ENCODE assay signal across 13 cellular contexts in the genomic region with DNA sequence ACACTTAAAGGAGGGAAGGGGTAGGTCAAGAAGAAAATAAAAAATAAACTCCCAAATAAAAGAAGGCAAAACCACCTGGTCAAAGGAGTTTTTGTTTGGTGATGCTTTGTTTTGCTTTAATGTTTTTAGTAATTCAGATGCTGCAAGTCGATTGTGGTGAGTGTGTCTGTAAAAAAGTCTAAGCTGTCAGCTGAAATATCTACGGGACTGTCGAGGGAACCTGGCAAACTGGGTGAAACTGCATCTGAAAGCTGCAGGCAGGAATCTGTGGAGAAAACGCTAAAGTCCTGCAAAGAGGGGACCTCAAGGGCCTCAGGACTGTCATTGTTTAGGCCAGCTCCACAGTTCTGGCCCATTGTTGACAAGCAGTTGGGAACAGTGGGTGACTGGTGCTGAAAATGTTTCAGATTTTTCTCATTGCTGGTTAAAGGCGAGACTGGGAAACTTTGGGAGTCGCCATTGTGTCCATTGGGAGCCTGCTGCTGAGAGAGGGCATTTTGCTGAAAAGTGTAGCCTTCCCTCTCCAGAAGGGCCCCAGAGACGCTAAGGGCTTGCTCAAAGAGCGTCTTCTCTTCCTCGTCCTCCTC. TPM values are rescaled to one million over a fixed set of nuclear protein-coding genes. Genes with fewer than 3 reads are reported as not detected.
A peak's percentile ranks its signal among the peaks of the same experiment; 100 is the strongest.
DNase-seq lines count a peak whose midpoint lies in the region; ATAC-seq and TF ChIP-seq lines count a peak whose summit lies in the region.
"Had no signal": no experiment of that assay in that cellular context is flagged by ENCODE, and none has a peak within 500 bp of the region (broad histone marks: within the 10 kb centered on the region; RNA-seq: fewer than 3 reads in every experiment).

No MANE protein-coding gene starts in this region.

- WGBS in neuronal stem cell (ENCODE audit: extremely low coverage in 2 of 2, insufficient read length in 2 of 2, insufficient replicate concordance in 1 of 2), 2 donors: no CpG with 5 or more reads among the region's 9 CpGs

- H3K14ac ChIP-seq in neuronal stem cell (ENCODE audit: low read length): no peak overlapping the region

- no peak for TF ChIP-seq CTCF in Loucy (conservative IDR thresholded peaks at IDR 0.05; ENCODE audit: low read length)
- TF ChIP-seq CTCF in coronary artery (IDR thresholded peaks at IDR 0.05): no peak
- TF ChIP-seq CTCF in left lung (IDR thresholded peaks at IDR 0.05): no peak

- H3K27ac ChIP-seq in coronary artery: peak overlapping the region in 1 of 2 donors; percentile 57
- H3K27ac ChIP-seq in left lung: peak overlapping the region; percentile 70 to 90
- H3K27ac ChIP-seq in stomach smooth muscle (ENCODE audit: low read length): peak overlapping the region; percentile 97
- no peak overlapping the region for H3K27ac ChIP-seq in neuronal stem cell (replicated peaks; ENCODE audit: low read length)
- H3K27ac ChIP-seq: GM23248 had no signal

- H3K9ac ChIP-seq in Loucy (ENCODE audit: low read depth, low read length, poor library complexity, severe bottlenecking) (peak overlapping the region; percentile 87), stomach smooth muscle (ENCODE audit: low read length in 2 of 2) (peak overlapping the region; percentile 90 to 92), neuronal stem cell (ENCODE audit: low read depth, low read length, poor library complexity) (no peak overlapping the region)
- H3K9ac ChIP-seq: GM23248 had no signal

- peak overlapping the region; percentile 88 for H3K4me3 ChIP-seq in Loucy (ENCODE audit: low read length, poor library complexity, severe bottlenecking)
- peak overlapping the region; percentile 56 for H3K4me3 ChIP-seq in coronary artery
- H3K4me3 ChIP-seq in left lung: peak overlapping the region; percentile 24 to 33
- H3K4me3 ChIP-seq in stomach smooth muscle (ENCODE audit: low read length in 2 of 2): peak overlapping the region; percentile 96 to 97
- H3K4me3 ChIP-seq in neuronal stem cell (ENCODE audit: low read length in 2 of 2): no peak overlapping the region
- H3K4me3 ChIP-seq: GM23248 had no signal

- intact Hi-C loops in left lung (cut with DNase I): no loop called here

- no peaks in the 10 kb centered on the region for H3K9me2 ChIP-seq in Loucy (replicated peaks; ENCODE audit: low read depth, low read length)

- DNase-seq in coronary artery (ENCODE audit: low spot score) (no peak), left lung (no peak), NCI-H1048 (lab: John Stamatoyannopoulos, UW) (no peak), neuronal stem cell (ENCODE audit: low spot score) (no peak)
- DNase-seq: CD4-positive, CD25-positive, alpha-beta regulatory T cell; GM23248; NCI-H2107 had no signal

- H3K79me1 ChIP-seq in neuronal stem cell (ENCODE audit: low read depth, low read length): no peaks in the 10 kb centered on the region

- H2BK120ac ChIP-seq in neuronal stem cell (ENCODE audit: low read depth, low read length): no peak overlapping the region

- no peak overlapping the region for H2BK5ac ChIP-seq in neuronal stem cell (ENCODE audit: low read length)

- H3K27me3 ChIP-seq in Loucy (ENCODE audit: insufficient read depth, low read length, poor library complexity, severe bottlenecking) (no peaks in the 10 kb centered on the region), left lung (peaks cover 23 to 100% of the 10 kb centered on the region in 2 donors), stomach smooth muscle (ENCODE audit: control insufficient read depth in 1 of 2, insufficient read depth in 2 of 2, low read length in 2 of 2) (no peaks in the 10 kb centered on the region), neuronal stem cell (ENCODE audit: control insufficient read depth in 3 of 3, insufficient read depth in 3 of 3, low read depth in 1 of 3, low read length in 3 of 3) (peaks cover 73 to 100% (median 93%) of the 10 kb centered on the region in 3 experiments)

- H2AFZ ChIP-seq in Loucy (ENCODE audit: low read length): no peak overlapping the region
- H2AFZ ChIP-seq in neuronal stem cell (ENCODE audit: low read length): no peak overlapping the region
- H2AFZ ChIP-seq: GM23248 had no signal

- H3K36me3 ChIP-seq in Loucy (ENCODE audit: insufficient read depth, low read length) (peaks cover 10% of the 10 kb centered on the region; the same call in 1 of the 2 replicates), left lung (peaks cover 0 to 6% of the 10 kb centered on the region in 2 donors), stomach smooth muscle (ENCODE audit: control insufficient read depth in 2 of 2, insufficient read depth in 2 of 2, low read length in 2 of 2) (no peaks in the 10 kb centered on the region), neuronal stem cell (replicated peaks in 1 of 2; ENCODE audit: control insufficient read depth in 2 of 2, insufficient read depth in 2 of 2, low read length in 2 of 2) (no peaks in the 10 kb centered on the region)

- H3K4ac ChIP-seq in neuronal stem cell (ENCODE audit: low read length): no peak overlapping the region

- peaks cover 82% of the 10 kb centered on the region for H3K79me2 ChIP-seq in Loucy (ENCODE audit: insufficient read depth, low read length)

- no peak overlapping the region for H2BK15ac ChIP-seq in neuronal stem cell (ENCODE audit: low read length)

- peaks cover 21% of the 10 kb centered on the region for H3K4me1 ChIP-seq in Loucy (ENCODE audit: insufficient read depth, low read length, poor library complexity, severe bottlenecking)
- peaks cover 8 to 54% of the 10 kb centered on the region in 2 donors for H3K4me1 ChIP-seq in left lung
- peaks cover 41% of the 10 kb centered on the region for H3K4me1 ChIP-seq in stomach smooth muscle (ENCODE audit: control insufficient read depth, insufficient read depth, low read length)
- peaks cover 0 to 1% of the 10 kb centered on the region in 2 donors for H3K4me1 ChIP-seq in neuronal stem cell (ENCODE audit: control insufficient read depth in 2 of 2, insufficient read depth in 1 of 2, low read depth in 1 of 2, low read length in 2 of 2)

- H4K20me1 ChIP-seq in Loucy (ENCODE audit: insufficient read depth, low read length, poor library complexity, severe bottlenecking): peaks cover 17% of the 10 kb centered on the region

- no peak for ATAC-seq in left lung
- ATAC-seq in GM19397 (IDR thresholded peaks at IDR 0.05; ENCODE audit: unreplicated experiment): no peak
- ATAC-seq in GM21381 (IDR thresholded peaks at IDR 0.05; ENCODE audit: unreplicated experiment): no peak
- ATAC-seq: left lobe of liver had no signal

- H3K23ac ChIP-seq in neuronal stem cell (ENCODE audit: low read depth, low read length, poor library complexity): no peak overlapping the region

- H3K9me3 ChIP-seq in Loucy (ENCODE audit: insufficient read depth, low read depth, low read length) (no peaks in the 10 kb centered on the region), left lung (no peaks in the 10 kb centered on the region), stomach smooth muscle (ENCODE audit: control insufficient read depth in 2 of 2, low read length in 2 of 2) (no peaks in the 10 kb centered on the region), neuronal stem cell (replicated peaks in 1 of 2; ENCODE audit: control insufficient read depth in 2 of 2, insufficient read depth in 1 of 2, low read depth in 1 of 2, low read length in 2 of 2) (peaks cover 0 to 2% of the 10 kb centered on the region in 2 donors)

- H4K8ac ChIP-seq in neuronal stem cell (ENCODE audit: low read depth, low read length): no peak overlapping the region

- H4K91ac ChIP-seq in neuronal stem cell (ENCODE audit: low read depth, low read length, poor library complexity): no peak overlapping the region

- H3F3A ChIP-seq in Loucy (ENCODE audit: low read depth): no peaks in the 10 kb centered on the region

- H3K4me2 ChIP-seq in Loucy (ENCODE audit: low read depth, low read length, poor library complexity, severe bottlenecking) (peak overlapping the region; percentile 95), neuronal stem cell (ENCODE audit: insufficient read depth, low read length, poor library complexity, severe bottlenecking) (no peak overlapping the region)

- H3K18ac ChIP-seq in neuronal stem cell (ENCODE audit: low read length): no peak overlapping the region

- no peak overlapping the region for H2AK5ac ChIP-seq in neuronal stem cell (ENCODE audit: low read depth, low read length)

- H2BK12ac ChIP-seq in neuronal stem cell (ENCODE audit: low read length): no peak overlapping the region

RNA-seq across cellular contexts. Expression of a gene that starts 1.8 kb away (rescaled TPM):
- 1 to 10 TPM in 1 of 2 donors, under 1 TPM in 1; 0.61 to 1.4 TPM for total RNA-seq in left lung
- polyA plus RNA-seq in neuronal stem cell (2013, experiment 1 of 2): 0.04 TPM
- polyA plus RNA-seq in neuronal stem cell (2013, experiment 2 of 2): not detected
- total RNA-seq: CD4-positive, CD25-positive, alpha-beta regulatory T cell; GM23248 had no signal
- polyA plus RNA-seq: GM23248, IgD-negative memory B cell had no signal

RNA-seq across cellular contexts. Expression of a gene that starts 4.9 kb away (rescaled TPM):
- under 1 TPM; 0.50 to 0.60 TPM for total RNA-seq in left lung
- polyA plus RNA-seq in neuronal stem cell (2013, experiment 1 of 2): not detected
- not detected for polyA plus RNA-seq in neuronal stem cell (2013, experiment 2 of 2)

RNA-seq across cellular contexts. Expression of a gene that starts 29.9 kb away (rescaled TPM):
- 1 to 10 TPM; 3.4 to 7.6 TPM for total RNA-seq in left lung
- not detected for polyA plus RNA-seq in neuronal stem cell (2013, experiment 1 of 2)
- not detected for polyA plus RNA-seq in neuronal stem cell (2013, experiment 2 of 2)
- total RNA-seq: CD4-positive, CD25-positive, alpha-beta regulatory T cell had no signal
- polyA plus RNA-seq: IgD-negative memory B cell had no signal

RNA-seq across cellular contexts. Expression of a gene that starts 42.8 kb away (rescaled TPM):
- total RNA-seq in left lung: 10 to 100 TPM; 16.1 to 21.6 TPM
- polyA plus RNA-seq in neuronal stem cell (2013, experiment 1 of 2): not detected
- polyA plus RNA-seq in neuronal stem cell (2013, experiment 2 of 2): not detected
- total RNA-seq: CD4-positive, CD25-positive, alpha-beta regulatory T cell had no signal
- polyA plus RNA-seq: CD4-positive, CD25-positive, alpha-beta regulatory T cell; IgD-negative memory B cell had no signal

RNA-seq across cellular contexts. Expression of a gene that starts 46.9 kb away (rescaled TPM):
- total RNA-seq in left lung: 1 to 10 TPM; 3.5 to 5.0 TPM
- polyA plus RNA-seq in neuronal stem cell (2013, experiment 1 of 2): not detected
- not detected for polyA plus RNA-seq in neuronal stem cell (2013, experiment 2 of 2)
- total RNA-seq: CD4-positive, CD25-positive, alpha-beta regulatory T cell; left lobe of liver had no signal
- polyA plus RNA-seq: CD4-positive, CD25-positive, alpha-beta regulatory T cell had no signal

Comparison
In these comparisons a context has a peak if more than half of its experiments do, and no peak if none do; other contexts are left out.
1. H3K4me3 ChIP-seq: peak in Loucy (single experiment), coronary artery (single experiment), left lung (2 of 2) and stomach smooth muscle (2 of 2); none in neuronal stem cell (0 of 2).